In the genomic region with DNA sequence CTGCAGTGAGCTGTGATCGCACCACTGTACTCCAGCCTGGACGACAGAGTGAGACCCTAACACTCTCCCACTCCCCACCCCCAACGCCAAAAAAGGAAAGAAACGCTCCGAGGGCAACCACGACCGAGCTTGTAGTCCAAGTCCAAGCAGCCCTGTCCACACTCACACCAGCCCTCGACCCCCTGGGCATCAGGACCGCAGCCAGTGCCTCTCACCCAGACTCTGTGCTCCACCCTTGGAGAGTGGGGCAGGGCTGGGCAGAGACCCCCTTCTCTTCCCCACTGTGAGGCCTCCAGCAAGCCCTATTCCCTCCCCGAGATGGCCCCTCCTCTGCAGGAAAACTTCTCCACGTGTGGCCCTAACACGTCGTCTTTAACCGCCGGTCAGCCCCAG, we compare ENCODE assay signal across 16 cellular contexts.
DNase-seq lines count a peak whose midpoint lies in the region; ATAC-seq and TF ChIP-seq lines count a peak whose summit lies in the region.
"Had no signal": no experiment of that assay in that cellular context is flagged by ENCODE, and none has a peak within 500 bp of the region (broad histone marks: within the 10 kb centered on the region; RNA-seq: fewer than 3 reads in every experiment).

No MANE protein-coding gene starts in this region.

- dilution Hi-C loops in mammary epithelial cell (cut with HindIII; ENCODE audit: low sequenced_read_pairs) = no loop called here

- H3K9ac ChIP-seq in mammary epithelial cell (ENCODE audit: insufficient read depth, low read length) = no peak overlapping the region

- H3K79me2 ChIP-seq in mammary epithelial cell (ENCODE audit: insufficient read depth, low read length) = no peaks in the 10 kb centered on the region

- H3K27me3 ChIP-seq in breast epithelium (peaks cover 0 to 28% of the 10 kb centered on the region in 2 donors), mammary epithelial cell (ENCODE audit: insufficient read depth, low read length) (no peaks in the 10 kb centered on the region), H7 (ENCODE audit: control insufficient read depth, insufficient read depth, low read length) (no peaks in the 10 kb centered on the region), right lobe of liver (no peaks in the 10 kb centered on the region), stomach (peaks cover 0 to 46% (median 8%) of the 10 kb centered on the region in 3 donors)
- H3K27me3 ChIP-seq: thyroid gland had no signal

- no peak overlapping the region for H3K4me3 ChIP-seq in breast epithelium
- H3K4me3 ChIP-seq in mammary epithelial cell (replicated peaks in 1 of 3; ENCODE audit: insufficient read depth in 1 of 3, low read depth in 2 of 3, low read length in 3 of 3) = no peak overlapping the region
- H3K4me3 ChIP-seq in H7 (ENCODE audit: insufficient read depth, low read depth, low read length) = no peak overlapping the region
- no peak overlapping the region for H3K4me3 ChIP-seq in right lobe of liver
- H3K4me3 ChIP-seq in stomach = no peak overlapping the region
- no peak overlapping the region for H3K4me3 ChIP-seq in coronary artery
- H3K4me3 ChIP-seq: heart left ventricle, thyroid gland had no signal

- H3K36me3 ChIP-seq in breast epithelium (no peaks in the 10 kb centered on the region), mammary epithelial cell (ENCODE audit: insufficient read depth, low read length) (no peaks in the 10 kb centered on the region), H7 (replicated peaks; ENCODE audit: control insufficient read depth, insufficient read depth, low read length) (no peaks in the 10 kb centered on the region), right lobe of liver (no peaks in the 10 kb centered on the region), stomach (no peaks in the 10 kb centered on the region)
- H3K36me3 ChIP-seq: heart left ventricle, thyroid gland had no signal

- TF ChIP-seq POLR2A in breast epithelium (IDR thresholded peaks at IDR 0.05) (no peak), right lobe of liver (IDR thresholded peaks at IDR 0.05) (no peak), stomach (IDR thresholded peaks at IDR 0.05) (no peak)

- H3K9me3 ChIP-seq in breast epithelium = no peaks in the 10 kb centered on the region
- H3K9me3 ChIP-seq in mammary epithelial cell (replicated peaks; ENCODE audit: insufficient read depth, low read length) = no peaks in the 10 kb centered on the region
- no peaks in the 10 kb centered on the region for H3K9me3 ChIP-seq in right lobe of liver
- H3K9me3 ChIP-seq in stomach = no peaks in the 10 kb centered on the region
- H3K9me3 ChIP-seq: heart left ventricle, thyroid gland had no signal

- CTCF ChIA-PET in mammary epithelial cell (lab: Charles Lee; ENCODE audit: low non-redundant PET) = no interaction called here

- ATAC-seq in right lobe of liver (peak in 3 of 4 donors; percentile 1 to 6 (median 2)), HG03354 (IDR thresholded peaks at IDR 0.05; ENCODE audit: poor library complexity, severe bottlenecking, unreplicated experiment) (no peak)
- ATAC-seq: heart left ventricle, WTC11 had no signal

- DNase-seq in breast epithelium (ENCODE audit: low spot score in 2 of 2) (peak; percentile 15 to 49), mammary epithelial cell (no peak), H7 (peak; percentile 62), right lobe of liver (peak in 1 of 3 donors; percentile 12), stomach (no peak), coronary artery (ENCODE audit: low spot score) (no peak), GM13977 (ENCODE audit: low spot score) (no peak)
- DNase-seq: DMS79 treated with DMSO at 0.1 percent for 48 hours; NCI-H1105; NCI-H2107; NK-92 treated with Interleukin-12 subunit alpha and Interleukin-12 subunit beta, amount 100 ng/mL, for 24 hours; stimulated activated naive CD4-positive, alpha-beta T cell had no signal

- intact Hi-C loops in breast epithelium (cut with DNase I; ENCODE audit: low total_unique reads) = no loop called here
- intact Hi-C loops in mammary epithelial cell (cut with micrococcal nuclease) = no loop called here
- intact Hi-C loops in right lobe of liver (cut with DNase I) = no loop called here
- intact Hi-C loops in stomach (cut with DNase I; ENCODE audit: low total_unique reads) = no loop called here

- BruUV-seq in mammary epithelial cell (replicated peaks; lab: Mats Ljungman, UMichigan) = no TSS peak

- H3K27ac ChIP-seq in breast epithelium (peak overlapping the region; percentile 75 to 79), mammary epithelial cell (ENCODE audit: insufficient read depth, low read depth, low read length) (no peak overlapping the region), right lobe of liver (peak overlapping the region in 1 of 3 donors; percentile 40), stomach (peak overlapping the region; percentile 67 to 88 (median 81)), coronary artery (no peak overlapping the region)
- H3K27ac ChIP-seq: heart left ventricle, thyroid gland had no signal

- in situ Hi-C loops in mammary epithelial cell (cut with MboI; ENCODE audit: low sequenced_read_pairs in 2 of 2) = no loop called here
- in situ Hi-C loops in GM13977 (cut with MboI; ENCODE audit: low pct_unique_long_range_greater_than_20kb, low sequenced_read_pairs, unreplicated experiment) = no loop called here

- 84% methylated on average over 13 of the region's 15 CpGs for WGBS in mammary epithelial cell (ENCODE audit: low coverage, missing lambda C conversion rate)
- 20% methylated on average over 2 of the region's 15 CpGs for WGBS in right lobe of liver (ENCODE audit: insufficient coverage, low coverage, low lambda C conversion rate, missing lambda C conversion rate)
- 50 to 100% (median 55%) methylated on average over 1 to 15 of the region's 15 CpGs for WGBS in stomach, 5 donors

- no peak for TF ChIP-seq EP300 in stomach (IDR thresholded peaks at IDR 0.05)

- TF ChIP-seq CTCF in breast epithelium (IDR thresholded peaks at IDR 0.05) (no peak), mammary epithelial cell (conservative IDR thresholded peaks at IDR 0.05 in 1 of 2, IDR thresholded peaks at IDR 0.05 in 1 of 2; ENCODE audit: extremely low read depth in 1 of 2, insufficient read depth in 1 of 2, low read depth in 1 of 2, low read length in 2 of 2) (no peak), right lobe of liver (IDR thresholded peaks at IDR 0.05) (no peak), stomach (IDR thresholded peaks at IDR 0.05) (no peak), coronary artery (IDR thresholded peaks at IDR 0.05) (no peak), GM13977 (IDR thresholded peaks at IDR 0.05; ENCODE audit: extremely low read depth, insufficient read depth, missing control alignments) (no peak)

- no peaks in the 10 kb centered on the region for H4K20me1 ChIP-seq in mammary epithelial cell (ENCODE audit: insufficient read depth, low read length)

- H3K4me1 ChIP-seq in breast epithelium = peaks cover 5% of the 10 kb centered on the region in 2 donors
- peaks cover 39% of the 10 kb centered on the region for H3K4me1 ChIP-seq in mammary epithelial cell (ENCODE audit: insufficient read depth, low read length)
- H3K4me1 ChIP-seq in right lobe of liver = peaks cover 0 to 13% (median 0%) of the 10 kb centered on the region in 4 donors
- peaks cover 22 to 56% (median 49%) of the 10 kb centered on the region in 4 donors for H3K4me1 ChIP-seq in stomach
- H3K4me1 ChIP-seq: heart left ventricle, thyroid gland had no signal

- no peak overlapping the region for H2AFZ ChIP-seq in mammary epithelial cell (ENCODE audit: low read depth, low read length)

- H3K4me2 ChIP-seq in mammary epithelial cell (ENCODE audit: insufficient read depth, low read depth, low read length) = no peak overlapping the region

Comparison
In these comparisons a context has a peak if more than half of its experiments do, and no peak if none do; other contexts are left out.
1. DNase-seq: peak in breast epithelium (2 of 2) and H7 (single experiment); none in mammary epithelial cell (single experiment), stomach (single experiment), coronary artery (single experiment) and GM13977 (single experiment).
2. H3K27ac ChIP-seq: peak in breast epithelium (2 of 2) and stomach (5 of 5); none in mammary epithelial cell (single experiment) and coronary artery (0 of 2).